8 cellular contexts compared by ENCODE assay signal in genomic region chr3:170037463-170038433, GRCh38.
DNase-seq lines count a peak whose midpoint lies in the region; ATAC-seq lines count a peak whose summit lies in the region.

GPR160 (plus strand) TSS chr3:170037995; CDS start chr3:170083973, 45,978 bp downstream.

- in situ Hi-C loops in T47D (cut with HindIII; ENCODE audit: low pct_unique_long_range_greater_than_20kb, low sequenced_read_pairs) = no loop called here

- DNase-seq in SIG-M5 treated with dmso at 0.1 percent for 504 hours (lab: John Stamatoyannopoulos, UW; ENCODE audit: unreplicated experiment) = peak; percentile 90
- DNase-seq in SIG-M5 (lab: John Stamatoyannopoulos, UW) = no peak
- DNase-seq in NCI-H146 (lab: John Stamatoyannopoulos, UW) = peak; percentile 94
- peak; percentile 87 for DNase-seq in UCSD-AML1 (lab: John Stamatoyannopoulos, UW; ENCODE audit: unreplicated experiment)
- peak; percentile 89 to 93 for DNase-seq in T47D (ENCODE audit: low read depth in 1 of 2, low spot score in 1 of 2)
- DNase-seq in islet precursor cell = peak; percentile 88
- peak; percentile 43 to 73 for DNase-seq in stimulated activated CD4-positive, alpha-beta T cell treated with anti-CD3 and anti-CD28 coated beads, Interleukin-1b, Interleukin-23, amount 100 ng/mL, for 1 hour (ENCODE audit: low read depth in 2 of 2)

- peak; percentile 77 for ATAC-seq in HG02884 (IDR thresholded peaks at IDR 0.05; ENCODE audit: unreplicated experiment)
